ENCODE assay signal across 8 cellular contexts in the genomic region with DNA sequence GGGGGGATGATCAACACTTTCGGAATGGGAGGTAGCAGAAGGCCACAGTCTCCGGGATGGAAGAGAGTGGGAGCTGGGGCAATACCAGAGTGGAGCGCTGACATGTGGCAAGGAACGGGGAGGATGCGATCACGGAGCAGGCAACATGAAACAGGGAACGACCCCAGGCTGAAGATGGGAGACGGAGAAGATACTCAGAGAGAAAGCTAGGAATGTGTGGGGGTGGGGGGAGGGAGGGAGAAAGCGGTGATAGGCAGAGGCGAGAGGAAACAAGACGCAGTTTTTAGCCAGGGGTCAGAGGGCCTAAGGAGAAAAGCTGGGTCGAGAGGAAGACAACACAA. TPM values are rescaled to one million over a fixed set of nuclear protein-coding genes. Genes with fewer than 3 reads are reported as not detected.
DNase-seq lines count a peak whose midpoint lies in the region; ATAC-seq and TF ChIP-seq lines count a peak whose summit lies in the region.

No MANE protein-coding gene starts in this region.

- intact Hi-C loops in adrenal gland (cut with DNase I): no loop called here

- H3K36me3 ChIP-seq in adrenal gland (replicated peaks in 1 of 2) (peaks cover 0 to 8% of the 10 kb centered on the region in 2 donors), iPS-15b (ENCODE audit: control insufficient read depth, insufficient read depth, low read length) (no peaks in the 10 kb centered on the region), stomach smooth muscle (ENCODE audit: control insufficient read depth in 2 of 2, insufficient read depth in 2 of 2, low read length in 2 of 2) (peaks cover 3 to 10% of the 10 kb centered on the region in 2 donors)

- H3K4me3 ChIP-seq in adrenal gland (peak overlapping the region; percentile 31 to 83 (median 80)), iPS-15b (ENCODE audit: low read depth, low read length) (peak overlapping the region; percentile 96), stomach smooth muscle (ENCODE audit: low read length in 2 of 2) (peak overlapping the region; percentile 70 to 94)

- H3K36me3 Mint-ChIP-seq in HFFc6 (ENCODE audit: low read depth): peaks cover 16% of the 10 kb centered on the region

- no peak overlapping the region for H3K4me3 Mint-ChIP-seq in HFFc6

- no peaks in the 10 kb centered on the region for H3K9me3 ChIP-seq in adrenal gland (replicated peaks in 1 of 3)
- H3K9me3 ChIP-seq in iPS-15b (ENCODE audit: control insufficient read depth, insufficient read depth, low read length): no peaks in the 10 kb centered on the region
- no peaks in the 10 kb centered on the region for H3K9me3 ChIP-seq in stomach smooth muscle (ENCODE audit: control insufficient read depth in 2 of 2, low read length in 2 of 2)

- DNase-seq in DMS 273 (lab: John Stamatoyannopoulos, UW; ENCODE audit: unreplicated experiment) (peak; percentile 60), DMS 273 treated with DMSO at 0.1 percent for 48 hours (lab: John Stamatoyannopoulos, UW) (no peak), adrenal gland (peak; percentile 14 to 55 (median 21)), mucosa of gallbladder (ENCODE audit: low spot score) (no peak), HFFc6 (no peak)

- H3K4me1 Mint-ChIP-seq in HFFc6 (ENCODE audit: low read depth): peaks cover 6% of the 10 kb centered on the region

- H3K9me3 Mint-ChIP-seq in HFFc6: no peaks in the 10 kb centered on the region

- TF ChIP-seq POLR2A in adrenal gland (IDR thresholded peaks at IDR 0.05): no peak

- no peaks in the 10 kb centered on the region for H3K27me3 ChIP-seq in adrenal gland
- H3K27me3 ChIP-seq in iPS-15b (ENCODE audit: control insufficient read depth, insufficient read depth, low read length): no peaks in the 10 kb centered on the region
- H3K27me3 ChIP-seq in stomach smooth muscle (ENCODE audit: control insufficient read depth in 1 of 2, insufficient read depth in 2 of 2, low read length in 2 of 2): no peaks in the 10 kb centered on the region

- H3K4me1 ChIP-seq in adrenal gland (replicated peaks in 1 of 2): peaks cover 9 to 31% of the 10 kb centered on the region in 2 donors
- H3K4me1 ChIP-seq in iPS-15b (ENCODE audit: control insufficient read depth, insufficient read depth, low read length): peaks cover 25% of the 10 kb centered on the region
- peaks cover 11% of the 10 kb centered on the region for H3K4me1 ChIP-seq in stomach smooth muscle (ENCODE audit: control insufficient read depth, insufficient read depth, low read length)

- H3K27ac ChIP-seq in adrenal gland (peak overlapping the region in 4 of 5 donors; percentile 69 to 95 (median 82)), stomach smooth muscle (ENCODE audit: low read length) (peak overlapping the region; percentile 60)

- WGBS in adrenal gland, 4 donors: 0 to 1% (median 1%) methylated on average over 12 of the region's 12 CpGs

- H3K27me3 Mint-ChIP-seq in HFFc6 (ENCODE audit: insufficient read depth): no peaks in the 10 kb centered on the region; the same call in 1 of the 2 replicates

- H3K9ac ChIP-seq in iPS-15b (ENCODE audit: low read depth, low read length) (peak overlapping the region; percentile 90), stomach smooth muscle (ENCODE audit: low read length in 2 of 2) (peak overlapping the region; percentile 94)

- no peak for TF ChIP-seq CTCF in adrenal gland (IDR thresholded peaks at IDR 0.05)
- TF ChIP-seq CTCF in HFFc6 (IDR thresholded peaks at IDR 0.05): no peak

- ATAC-seq in HG03159 (IDR thresholded peaks at IDR 0.05; ENCODE audit: unreplicated experiment): peak; percentile 3

- H3K27ac Mint-ChIP-seq in HFFc6: no peak overlapping the region

RNA-seq across cellular contexts. Expression of a gene that starts 0.6 kb away (rescaled TPM):
- 10 to 100 TPM; 16.2 to 45.0 (median 30.1) TPM for total RNA-seq in adrenal gland
- polyA plus RNA-seq in adrenal gland: 10 to 100 TPM in 1 of 3 donors, 1 to 10 TPM in 2; 8.0 to 33.4 (median 8.2) TPM
- 36.3 TPM for total RNA-seq in mucosa of gallbladder
- total RNA-seq in HFFc6 (2021; fragmentation: NEBNext Ultra II Directional; extraction: Animal tissue kit (Norgen Biotek cat#: 25700)): 10 to 100 TPM; 42.0 to 49.6 (median 43.9) TPM

Comparison
In these comparisons a context has a peak if more than half of its experiments do, and no peak if none do; other contexts are left out.
1. DNase-seq: peak in DMS 273 (single experiment) and adrenal gland (7 of 7); none in DMS 273 treated with DMSO at 0.1 percent for 48 hours (single experiment), mucosa of gallbladder (single experiment) and HFFc6 (single experiment).
2. Peak in every context shown above with its lines, with median percentiles within 50 percentile points of each other: H3K4me3 ChIP-seq.